1 cellular context compared by ENCODE assay signal in genomic region chr7:100576384-100576993, GRCh38.
TF ChIP-seq lines count a peak whose summit lies in the region.

No MANE protein-coding gene starts in this region.

TF ChIP-seq in HepG2, 621 proteins besides CTCF, POLR2A, EP300 and RAD21:
- no peak for TF ChIP-seq FOXC1 (CRISPR knock-in tag; IDR thresholded peaks at IDR 0.05; ENCODE audit: borderline replicate concordance)
- no peak for TF ChIP-seq ARID3A (IDR thresholded peaks at IDR 0.05; ENCODE audit: low read depth, low read length)
- 0 out of 2 replicates have a peak, but pooled peaks have one; percentile 26 for TF ChIP-seq CHD2 (IDR thresholded peaks at IDR 0.05; ENCODE audit: low read depth, low read length)
- no peak for TF ChIP-seq KDM1A (CRISPR knock-in tag; IDR thresholded peaks at IDR 0.05)
- TF ChIP-seq ZFAT (CRISPR knock-in tag; conservative IDR thresholded peaks at IDR 0.05), result no peak
- no peak for TF ChIP-seq ZNF180 (CRISPR knock-in tag; IDR thresholded peaks at IDR 0.05; ENCODE audit: borderline replicate concordance, low read depth)
- no peak for TF ChIP-seq PHF8 (CRISPR knock-in tag; IDR thresholded peaks at IDR 0.05)
- no peak for TF ChIP-seq PPARG (CRISPR knock-in tag; conservative IDR thresholded peaks at IDR 0.05)
- TF ChIP-seq ZNF567 (CRISPR knock-in tag; IDR thresholded peaks at IDR 0.05; ENCODE audit: borderline replicate concordance), result no peak
- TF ChIP-seq ZNF772 (CRISPR knock-in tag; IDR thresholded peaks at IDR 0.05), result no peak
- no peak for TF ChIP-seq KMT2B (CRISPR knock-in tag; IDR thresholded peaks at IDR 0.05)
- no peak for TF ChIP-seq E2F1 (CRISPR knock-in tag; IDR thresholded peaks at IDR 0.05)
- no peak for TF ChIP-seq ZBED4 (CRISPR knock-in tag; IDR thresholded peaks at IDR 0.05; ENCODE audit: borderline replicate concordance)
- TF ChIP-seq POLR2AphosphoS2 (IDR thresholded peaks at IDR 0.05; ENCODE audit: low read depth, low read length), result peak; percentile 74; the same call in 1 of the 2 replicates
- peak; percentile 50; the same call in 1 of the 2 replicates for TF ChIP-seq POLR2G (IDR thresholded peaks at IDR 0.05; ENCODE audit: low read depth, low read length)
- no peak for TF ChIP-seq ZNF264 (CRISPR knock-in tag; IDR thresholded peaks at IDR 0.05)
- TF ChIP-seq LBX2 (CRISPR knock-in tag; IDR thresholded peaks at IDR 0.05; ENCODE audit: borderline replicate concordance), result no peak
- TF ChIP-seq ZNF710 (CRISPR knock-in tag; IDR thresholded peaks at IDR 0.05; ENCODE audit: borderline replicate concordance), result no peak
- TF ChIP-seq ZSCAN30 (CRISPR knock-in tag; IDR thresholded peaks at IDR 0.05), result no peak
- no peak for TF ChIP-seq ZNF251 (CRISPR knock-in tag; IDR thresholded peaks at IDR 0.05)
- TF ChIP-seq RNF2 (conservative IDR thresholded peaks at IDR 0.05; ENCODE audit: low read depth), result no peak
- TF ChIP-seq ZNF121 (CRISPR knock-in tag; IDR thresholded peaks at IDR 0.05), result 0 out of 2 replicates have a peak, but pooled peaks have one; percentile 44
- TF ChIP-seq DDIT3 (CRISPR knock-in tag; IDR thresholded peaks at IDR 0.05), result no peak
- no peak for TF ChIP-seq RNF219 (CRISPR knock-in tag; IDR thresholded peaks at IDR 0.05)
- TF ChIP-seq ZFY (CRISPR knock-in tag; IDR thresholded peaks at IDR 0.05), result no peak
- no peak for TF ChIP-seq KAT8 (CRISPR knock-in tag; IDR thresholded peaks at IDR 0.05)
- no peak for TF ChIP-seq ZFP36 (IDR thresholded peaks at IDR 0.05; ENCODE audit: borderline replicate concordance, low read depth, low read length, partially characterized antibody)
